ENCODE assay signal across 1 cellular context in the genomic region with DNA sequence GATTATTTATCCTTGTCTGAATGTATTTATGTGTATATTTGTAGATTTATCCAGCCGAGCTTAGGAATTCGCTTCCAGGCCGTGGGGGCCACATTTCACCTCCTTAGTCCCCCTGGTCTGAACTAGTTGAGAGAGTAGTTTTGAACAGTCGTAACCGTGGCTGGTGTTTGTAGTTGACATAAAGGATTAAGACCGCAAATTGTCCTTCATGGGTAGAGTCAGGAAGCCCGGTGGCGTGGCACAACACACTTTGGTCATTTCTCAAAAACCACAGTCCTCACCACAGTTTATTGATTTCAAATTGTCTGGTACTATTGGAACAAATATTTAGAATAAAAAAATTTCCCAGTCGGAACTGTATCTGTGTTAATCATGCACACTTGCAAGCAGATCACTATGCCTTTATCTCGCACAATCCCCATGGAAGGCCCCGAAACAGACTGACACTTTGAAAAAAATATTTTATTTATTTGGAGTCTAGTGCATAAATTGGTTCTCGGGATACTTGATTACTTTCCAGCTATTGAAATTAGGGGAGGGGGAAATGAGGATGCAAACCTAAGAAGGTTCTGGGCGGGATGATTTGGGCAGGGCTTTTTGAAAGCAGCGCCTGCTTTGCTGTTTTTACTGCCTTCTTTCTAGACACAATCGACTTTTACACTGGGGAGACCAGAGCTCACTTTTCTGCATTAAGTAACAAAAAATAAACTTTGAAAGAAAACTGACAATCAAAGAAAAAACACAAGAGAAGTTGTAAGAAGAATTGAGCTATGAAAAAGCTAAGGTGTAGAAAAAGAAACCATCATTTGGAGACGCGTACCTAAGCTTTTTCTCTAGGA.
TF ChIP-seq lines count a peak whose summit lies in the region.

No MANE protein-coding gene starts in this region.

TF ChIP-seq in HepG2, 621 proteins besides CTCF, POLR2A, EP300 and RAD21 (continued from another document and continues in another):
- TF ChIP-seq, protein P1, sequence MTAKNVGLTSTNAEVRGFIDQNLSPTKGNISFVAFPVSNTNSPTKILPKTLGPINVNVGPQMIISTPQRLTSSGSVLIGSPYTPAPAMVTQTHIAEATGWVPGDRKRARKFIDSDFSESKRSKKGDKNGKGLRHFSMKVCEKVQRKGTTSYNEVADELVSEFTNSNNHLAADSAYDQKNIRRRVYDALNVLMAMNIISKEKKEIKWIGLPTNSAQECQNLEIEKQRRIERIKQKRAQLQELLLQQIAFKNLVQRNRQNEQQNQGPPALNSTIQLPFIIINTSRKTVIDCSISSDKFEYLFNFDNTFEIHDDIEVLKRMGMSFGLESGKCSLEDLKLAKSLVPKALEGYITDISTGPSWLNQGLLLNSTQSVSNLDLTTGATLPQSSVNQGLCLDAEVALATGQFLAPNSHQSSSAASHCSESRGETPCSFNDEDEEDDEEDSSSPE (CRISPR knock-in tag; IDR thresholded peaks at IDR 0.05): no peak
- no peak for TF ChIP-seq ATF6 (CRISPR knock-in tag; conservative IDR thresholded peaks at IDR 0.05)
- no peak for TF ChIP-seq CEBPZ (IDR thresholded peaks at IDR 0.05; ENCODE audit: low read length)
- no peak for TF ChIP-seq CENPT (CRISPR knock-in tag; IDR thresholded peaks at IDR 0.05; ENCODE audit: low read depth)
- no peak for TF ChIP-seq SIX1 (CRISPR knock-in tag; IDR thresholded peaks at IDR 0.05; ENCODE audit: borderline replicate concordance)
- TF ChIP-seq ZBTB20 (CRISPR knock-in tag; IDR thresholded peaks at IDR 0.05; ENCODE audit: borderline replicate concordance, low read depth): no peak
- 0 out of 2 replicates have a peak, but pooled peaks have one; percentile 37 for TF ChIP-seq ZBTB1 (CRISPR knock-in tag; IDR thresholded peaks at IDR 0.05; ENCODE audit: borderline replicate concordance)
- TF ChIP-seq, protein P2, sequence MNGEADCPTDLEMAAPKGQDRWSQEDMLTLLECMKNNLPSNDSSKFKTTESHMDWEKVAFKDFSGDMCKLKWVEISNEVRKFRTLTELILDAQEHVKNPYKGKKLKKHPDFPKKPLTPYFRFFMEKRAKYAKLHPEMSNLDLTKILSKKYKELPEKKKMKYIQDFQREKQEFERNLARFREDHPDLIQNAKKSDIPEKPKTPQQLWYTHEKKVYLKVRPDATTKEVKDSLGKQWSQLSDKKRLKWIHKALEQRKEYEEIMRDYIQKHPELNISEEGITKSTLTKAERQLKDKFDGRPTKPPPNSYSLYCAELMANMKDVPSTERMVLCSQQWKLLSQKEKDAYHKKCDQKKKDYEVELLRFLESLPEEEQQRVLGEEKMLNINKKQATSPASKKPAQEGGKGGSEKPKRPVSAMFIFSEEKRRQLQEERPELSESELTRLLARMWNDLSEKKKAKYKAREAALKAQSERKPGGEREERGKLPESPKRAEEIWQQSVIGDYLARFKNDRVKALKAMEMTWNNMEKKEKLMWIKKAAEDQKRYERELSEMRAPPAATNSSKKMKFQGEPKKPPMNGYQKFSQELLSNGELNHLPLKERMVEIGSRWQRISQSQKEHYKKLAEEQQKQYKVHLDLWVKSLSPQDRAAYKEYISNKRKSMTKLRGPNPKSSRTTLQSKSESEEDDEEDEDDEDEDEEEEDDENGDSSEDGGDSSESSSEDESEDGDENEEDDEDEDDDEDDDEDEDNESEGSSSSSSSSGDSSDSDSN (CRISPR knock-in tag; IDR thresholded peaks at IDR 0.05): no peak
- no peak for TF ChIP-seq PAWR (CRISPR knock-in tag; IDR thresholded peaks at IDR 0.05; ENCODE audit: borderline replicate concordance)
- TF ChIP-seq HNRNPK (IDR thresholded peaks at IDR 0.05; ENCODE audit: low read depth, low read length, poor library complexity, severe bottlenecking): no peak
- no peak for TF ChIP-seq ZNF180 (CRISPR knock-in tag; IDR thresholded peaks at IDR 0.05; ENCODE audit: borderline replicate concordance, low read depth)
- no peak for TF ChIP-seq TCF12 (IDR thresholded peaks at IDR 0.05)
- TF ChIP-seq TCF12 (CRISPR knock-in tag; IDR thresholded peaks at IDR 0.05): no peak
- 0 out of 2 replicates have a peak, but pooled peaks have one; percentile 36 for TF ChIP-seq ELF3 (CRISPR knock-in tag; IDR thresholded peaks at IDR 0.05)
- no peak for TF ChIP-seq ZNF543 (CRISPR knock-in tag; IDR thresholded peaks at IDR 0.05)
- TF ChIP-seq RCOR2 (CRISPR knock-in tag; IDR thresholded peaks at IDR 0.05): 0 out of 2 replicates have a peak, but pooled peaks have one; percentile 32
- TF ChIP-seq NR2C2 (CRISPR knock-in tag; IDR thresholded peaks at IDR 0.05; ENCODE audit: borderline replicate concordance): no peak
- no peak for TF ChIP-seq ZNF121 (CRISPR knock-in tag; IDR thresholded peaks at IDR 0.05)
- TF ChIP-seq RBFOX2 (IDR thresholded peaks at IDR 0.05; ENCODE audit: low read depth, low read length): no peak
- no peak for TF ChIP-seq NFATC3 (CRISPR knock-in tag; IDR thresholded peaks at IDR 0.05)
- no peak for TF ChIP-seq ESRRA (CRISPR knock-in tag; IDR thresholded peaks at IDR 0.05; ENCODE audit: low read depth)
- no peak for TF ChIP-seq FOXP1 (IDR thresholded peaks at IDR 0.05)
- peak; percentile 28; the same call in 1 of the 2 replicates for TF ChIP-seq FOXP1 (CRISPR knock-in tag; IDR thresholded peaks at IDR 0.05)
- no peak for TF ChIP-seq MAFF (IDR thresholded peaks at IDR 0.05; ENCODE audit: low read depth, low read length)
- no peak for TF ChIP-seq NR2F2 (IDR thresholded peaks at IDR 0.05; ENCODE audit: borderline replicate concordance, low read depth)
- TF ChIP-seq TP53 (CRISPR knock-in tag; conservative IDR thresholded peaks at IDR 0.05): peak; percentile 55; the same call in 1 of the 2 replicates
- TF ChIP-seq FOXO1 (CRISPR knock-in tag; IDR thresholded peaks at IDR 0.05): peak; percentile 73
- TF ChIP-seq, protein P3, sequence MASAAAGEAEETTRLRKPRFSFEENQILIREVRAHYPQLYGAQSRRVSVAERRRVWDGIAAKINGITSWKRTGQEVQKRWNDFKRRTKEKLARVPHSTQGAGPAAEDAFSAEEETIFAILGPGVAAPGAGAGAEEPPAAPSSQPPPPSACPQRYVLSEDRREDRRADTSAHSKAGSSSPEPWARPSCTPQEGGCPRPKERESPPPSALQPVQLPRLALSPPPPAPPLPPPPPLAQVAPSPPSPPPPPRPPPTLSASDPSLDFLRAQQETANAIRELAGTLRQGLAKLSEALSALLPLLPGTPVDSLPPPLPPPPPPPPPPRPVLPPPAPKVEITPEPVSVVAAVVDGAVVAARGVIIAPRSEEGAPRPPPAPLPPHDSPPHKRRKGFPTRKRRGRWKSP (CRISPR knock-in tag; IDR thresholded peaks at IDR 0.05): no peak
- TF ChIP-seq HNRNPH1 (optimal IDR thresholded peaks at IDR 0.05; ENCODE audit: low read depth, low read length): no peak
- no peak; a peak in 1 of 4 replicates for TF ChIP-seq REST (IDR thresholded peaks at IDR 0.05; ENCODE audit: borderline replicate concordance in 1 of 2, low read depth in 1 of 2, low read length in 2 of 2)
- TF ChIP-seq ZNF577 (CRISPR knock-in tag; IDR thresholded peaks at IDR 0.05; ENCODE audit: borderline replicate concordance, low read depth): no peak
- no peak; the same call in 1 of the 2 replicates for TF ChIP-seq ZNF788 (CRISPR knock-in tag; IDR thresholded peaks at IDR 0.05; ENCODE audit: borderline replicate concordance)
- no peak for TF ChIP-seq POLR2AphosphoS2 (IDR thresholded peaks at IDR 0.05; ENCODE audit: low read depth, low read length)
- no peak for TF ChIP-seq PTBP1 (IDR thresholded peaks at IDR 0.05; ENCODE audit: low read depth, low read length, poor library complexity, severe bottlenecking)
- no peak for TF ChIP-seq ZNF260 (CRISPR knock-in tag; IDR thresholded peaks at IDR 0.05; ENCODE audit: borderline replicate concordance, low read depth)
- no peak for TF ChIP-seq SMAD9 (CRISPR knock-in tag; IDR thresholded peaks at IDR 0.05)
